23 cellular contexts compared by ENCODE assay signal in genomic region chr9:96034553-96035122, GRCh38.
"Had no signal": no experiment of that assay in that cellular context is flagged by ENCODE, and none has a peak within 500 bp of the region (broad histone marks: within the 10 kb centered on the region; RNA-seq: fewer than 3 reads in every experiment).

No MANE protein-coding gene starts in this region.

- H3K36me3 ChIP-seq: colonic mucosa, esophagus squamous epithelium, left ventricle myocardium inferior, lower lobe of right lung had no signal

- ATAC-seq: effector memory CD8-positive, alpha-beta T cell; esophagus mucosa; gastrocnemius medialis; left colon; left lobe of liver; lower lobe of right lung; mucosa of descending colon had no signal

- H3K9me3 ChIP-seq: colonic mucosa, gastrocnemius medialis had no signal

- H3K27ac ChIP-seq: colonic mucosa, epithelial cell of prostate, esophagus squamous epithelium, gastrocnemius medialis, hepatocyte, left ventricle myocardium inferior, lower lobe of right lung had no signal

- H3K4me3 ChIP-seq: colonic mucosa, esophagus squamous epithelium, gastrocnemius medialis, hepatocyte, left ventricle myocardium inferior, lower lobe of right lung, mucosa of descending colon had no signal

- H3K27me3 ChIP-seq: colonic mucosa, gastrocnemius medialis, hepatocyte had no signal

- H3K4me1 ChIP-seq: colonic mucosa had no signal

- DNase-seq: colonic mucosa; cortex of kidney; effector CD8-positive, alpha-beta T cell; effector memory CD8-positive, alpha-beta T cell; endodermal cell; erythroblast; esophagus squamous epithelium; foreskin fibroblast; foreskin melanocyte; gastrocnemius medialis; glutamatergic neuron; immature natural killer cell; islet precursor cell; kidney glomerular epithelial cell; left colon; left ventricle myocardium inferior; lower lobe of right lung; mesenchymal stem cell; mucosa of descending colon had no signal
